8 cellular contexts compared by ENCODE assay signal in the genomic region with DNA sequence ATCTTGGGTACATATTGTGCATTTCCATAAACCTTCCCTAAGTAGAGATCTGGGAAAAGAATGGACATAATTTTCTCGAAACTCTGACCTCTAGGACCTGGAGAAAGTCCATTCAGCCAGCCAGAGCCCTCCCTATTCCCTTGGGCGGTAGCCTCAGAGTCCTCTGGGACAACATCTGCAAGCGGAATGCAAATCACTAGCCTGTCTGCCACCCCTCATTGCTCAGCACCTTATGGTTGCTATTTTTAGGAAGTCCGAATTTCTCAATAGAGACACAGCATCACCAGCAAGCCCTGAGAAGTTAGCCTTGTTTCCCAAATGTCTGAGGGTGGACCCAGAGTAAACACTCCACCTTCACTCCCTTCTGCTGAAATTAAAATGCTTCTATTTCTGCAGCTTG. TPM values are rescaled to one million over a fixed set of nuclear protein-coding genes. Genes with fewer than 3 reads are reported as not detected.
A peak's percentile ranks its signal among the peaks of the same experiment; 100 is the strongest.
DNase-seq lines count a peak whose midpoint lies in the region; ATAC-seq, FAIRE-seq and TF ChIP-seq lines count a peak whose summit lies in the region.

No MANE protein-coding gene starts in this region.

- H3K27me3 Mint-ChIP-seq in glutamatergic neuron (ENCODE audit: unreplicated experiment): peaks cover 13% of the 10 kb centered on the region

- no peaks in the 10 kb centered on the region for H3K36me3 Mint-ChIP-seq in glutamatergic neuron (ENCODE audit: unreplicated experiment)

- no peak for TF ChIP-seq CTCF in Loucy (conservative IDR thresholded peaks at IDR 0.05; ENCODE audit: low read length)
- TF ChIP-seq CTCF in glutamatergic neuron (IDR thresholded peaks at IDR 0.05; ENCODE audit: partially characterized antibody, unreplicated experiment): no peak
- no peak for TF ChIP-seq CTCF in upper lobe of right lung (IDR thresholded peaks at IDR 0.05)

- H3K4me1 Mint-ChIP-seq in glutamatergic neuron (ENCODE audit: low read depth, unreplicated experiment): peaks cover 42% of the 10 kb centered on the region

- no peak overlapping the region for H3K4me3 Mint-ChIP-seq in glutamatergic neuron (ENCODE audit: unreplicated experiment)

- no peaks in the 10 kb centered on the region for H3K36me3 ChIP-seq in Loucy (ENCODE audit: insufficient read depth, low read length)
- no peaks in the 10 kb centered on the region for H3K36me3 ChIP-seq in upper lobe of right lung

- no peak overlapping the region for H3K4me2 ChIP-seq in Loucy (ENCODE audit: low read depth, low read length, poor library complexity, severe bottlenecking)

- H3K9ac ChIP-seq in Loucy (ENCODE audit: low read depth, low read length, poor library complexity, severe bottlenecking): no peak overlapping the region

- no peak for FAIRE-seq in urothelium cell line (lab: Jason Lieb, UNC)

- DNase-seq in GM04503 (ENCODE audit: low read depth) (peak; percentile 55), glutamatergic neuron (peak; percentile 24), upper lobe of right lung (no peak), AML-193 (lab: John Stamatoyannopoulos, UW) (no peak), NCI-H82 treated with DMSO at 0.1 percent for 48 hours (lab: John Stamatoyannopoulos, UW; ENCODE audit: unreplicated experiment) (no peak), urothelium cell line (ENCODE audit: low spot score) (no peak)

- H3K9me3 Mint-ChIP-seq in glutamatergic neuron (ENCODE audit: unreplicated experiment): peaks cover 4% of the 10 kb centered on the region

- H3F3A ChIP-seq in Loucy (ENCODE audit: low read depth): no peaks in the 10 kb centered on the region

- peaks cover 36% of the 10 kb centered on the region for H3K4me1 ChIP-seq in Loucy (ENCODE audit: insufficient read depth, low read length, poor library complexity, severe bottlenecking)
- peaks cover 70% of the 10 kb centered on the region for H3K4me1 ChIP-seq in upper lobe of right lung

- H3K27me3 ChIP-seq in Loucy (ENCODE audit: insufficient read depth, low read length, poor library complexity, severe bottlenecking): no peaks in the 10 kb centered on the region
- no peaks in the 10 kb centered on the region for H3K27me3 ChIP-seq in upper lobe of right lung

- H4K20me1 ChIP-seq in Loucy (ENCODE audit: insufficient read depth, low read length, poor library complexity, severe bottlenecking): no peaks in the 10 kb centered on the region

- intact Hi-C loops in upper lobe of right lung (cut with DNase I): no loop called here

- peak; percentile 72 for ATAC-seq in GM21737 (IDR thresholded peaks at IDR 0.05; ENCODE audit: unreplicated experiment)
- ATAC-seq in upper lobe of right lung: peak; percentile 82

- H3K4me3 ChIP-seq in Loucy (ENCODE audit: low read length, poor library complexity, severe bottlenecking) (no peak overlapping the region), upper lobe of right lung (no peak overlapping the region)

- no peaks in the 10 kb centered on the region for H3K9me2 ChIP-seq in Loucy (replicated peaks; ENCODE audit: low read depth, low read length)

- H2AFZ ChIP-seq in Loucy (ENCODE audit: low read length): 0 out of 2 replicates have a peak overlapping the region, but pooled peaks have one; percentile 14

- H3K9me3 ChIP-seq in Loucy (ENCODE audit: insufficient read depth, low read depth, low read length): no peaks in the 10 kb centered on the region
- H3K9me3 ChIP-seq in upper lobe of right lung: no peaks in the 10 kb centered on the region

- H3K79me2 ChIP-seq in Loucy (ENCODE audit: insufficient read depth, low read length): no peaks in the 10 kb centered on the region

- H3K27ac ChIP-seq in upper lobe of right lung: peak overlapping the region; percentile 56

- H3K27ac Mint-ChIP-seq in glutamatergic neuron (ENCODE audit: unreplicated experiment): no peak overlapping the region

RNA-seq across cellular contexts. Expression of a gene that starts 17.6 kb away (rescaled TPM):
- not detected for total RNA-seq in glutamatergic neuron (ENCODE audit: unreplicated experiment)
- 2.5 TPM for total RNA-seq in upper lobe of right lung

Comparison
In these comparisons a context has a peak if more than half of its experiments do, and no peak if none do; other contexts are left out.
1. DNase-seq: peak in GM04503 (single experiment) and glutamatergic neuron (single experiment); none in upper lobe of right lung (single experiment), AML-193 (0 of 2), NCI-H82 treated with DMSO at 0.1 percent for 48 hours (single experiment) and urothelium cell line (single experiment).